Comparison of ENCODE assay signal across 8 cellular contexts in the genomic region with DNA sequence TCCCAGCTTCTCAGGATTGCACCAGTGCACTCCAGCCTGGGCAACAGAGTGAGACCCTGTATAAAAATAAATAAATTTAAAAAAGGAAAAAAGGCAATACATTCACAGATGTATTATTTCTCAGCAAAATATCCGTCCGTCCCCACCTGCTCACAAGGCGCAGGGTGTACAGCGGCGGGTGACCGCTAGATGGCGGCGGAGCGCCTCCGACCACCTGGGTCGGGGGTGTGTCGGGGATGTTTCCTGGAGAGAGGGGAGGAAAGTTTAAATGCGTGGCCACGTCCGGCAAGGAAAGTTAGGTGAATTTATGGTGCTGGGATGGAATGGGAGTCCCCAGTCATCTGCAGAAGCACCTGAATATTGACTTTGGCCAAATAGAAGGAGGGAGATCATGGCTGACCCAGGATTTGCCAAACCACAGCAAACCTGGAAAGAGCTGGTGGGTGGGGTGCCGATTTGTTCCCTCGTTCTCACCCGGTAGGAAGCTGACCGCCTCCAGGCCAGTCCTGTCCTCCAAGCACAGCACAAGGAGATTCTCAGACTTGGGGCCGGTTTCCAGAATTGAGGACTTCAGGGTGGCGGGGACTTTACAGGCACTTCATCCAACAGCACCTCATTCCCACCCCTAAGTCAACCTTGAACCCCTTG.
DNase-seq lines count a peak whose midpoint lies in the region; ATAC-seq, FAIRE-seq and TF ChIP-seq lines count a peak whose summit lies in the region.

No MANE protein-coding gene starts in this region.

- H3K79me2 ChIP-seq in endothelial cell of umbilical vein (ENCODE audit: control insufficient read depth, insufficient read depth, low read length) = no peaks in the 10 kb centered on the region

- no peaks in the 10 kb centered on the region for H3K9me3 ChIP-seq in endothelial cell of umbilical vein (replicated peaks; ENCODE audit: control insufficient read depth, insufficient read depth, low read length)

- H3K4me3 ChIP-seq in endothelial cell of umbilical vein (replicated peaks in 1 of 3; ENCODE audit: insufficient read depth in 1 of 3, low read depth in 1 of 3, low read length in 3 of 3) = no peak overlapping the region

- intact Hi-C loops in activated CD8-positive, alpha-beta T cell treated with anti-CD3 and anti-CD28 coated beads for 36 hours (cut with micrococcal nuclease) = no loop called here
- intact Hi-C loops in endothelial cell of umbilical vein (cut with micrococcal nuclease) = loop anchor here (1.0 to 10.0 kb wide), 2 partner anchors 223 to 718 kb away; no protein-coding TSS in a partner anchor

- peaks cover 11 to 13% of the 10 kb centered on the region in 2 experiments for H3K27me3 ChIP-seq in endothelial cell of umbilical vein (ENCODE audit: control insufficient read depth in 2 of 2, insufficient read depth in 2 of 2, low read length in 2 of 2)

- H3K27me3 Mint-ChIP-seq in activated CD8-positive, alpha-beta T cell treated with anti-CD3 and anti-CD28 coated beads for 36 hours = peaks cover 38% of the 10 kb centered on the region
- H3K27me3 Mint-ChIP-seq in naive thymus-derived CD8-positive, alpha-beta T cell = peaks cover 20 to 42% (median 32%) of the 10 kb centered on the region in 5 donors

- no peaks in the 10 kb centered on the region for H3K36me3 Mint-ChIP-seq in activated CD8-positive, alpha-beta T cell treated with anti-CD3 and anti-CD28 coated beads for 36 hours (ENCODE audit: low read depth)
- no peaks in the 10 kb centered on the region for H3K36me3 Mint-ChIP-seq in naive thymus-derived CD8-positive, alpha-beta T cell

- no peaks in the 10 kb centered on the region for H3K9me3 Mint-ChIP-seq in activated CD8-positive, alpha-beta T cell treated with anti-CD3 and anti-CD28 coated beads for 36 hours
- H3K9me3 Mint-ChIP-seq in naive thymus-derived CD8-positive, alpha-beta T cell = no peaks in the 10 kb centered on the region

- H3K4me1 Mint-ChIP-seq in activated CD8-positive, alpha-beta T cell treated with anti-CD3 and anti-CD28 coated beads for 36 hours (ENCODE audit: low read depth) = peaks cover 26% of the 10 kb centered on the region
- peaks cover 4 to 13% (median 11%) of the 10 kb centered on the region in 4 donors for H3K4me1 Mint-ChIP-seq in naive thymus-derived CD8-positive, alpha-beta T cell

- BruUV-seq in endothelial cell of umbilical vein (replicated peaks; lab: Mats Ljungman, UMichigan) = no TSS peak

- TF ChIP-seq POLR2A in endothelial cell of umbilical vein (IDR thresholded peaks at IDR 0.05; ENCODE audit: low read depth, low read length) = no peak

- CTCF ChIA-PET in activated CD8-positive, alpha-beta T cell treated with anti-CD3 and anti-CD28 coated beads for 36 hours (lab: Charles Lee) = interaction anchor here (0.6 to 10.7 kb wide), 23 partner anchors 9 to 718 kb away, joined by 3 to 130 read pairs (median 4); a partner anchor contains a TSS
- CTCF ChIA-PET in endothelial cell of umbilical vein (lab: Charles Lee) = interaction anchor here (0.6 to 5.5 kb wide), 15 partner anchors 8 to 719 kb away, joined by 3 to 84 read pairs (median 4); no protein-coding TSS in a partner anchor

- H4K20me1 ChIP-seq in endothelial cell of umbilical vein (replicated peaks; ENCODE audit: control insufficient read depth, extremely low read depth, insufficient read depth, low read length) = no peaks in the 10 kb centered on the region

- POLR2A ChIA-PET in activated CD8-positive, alpha-beta T cell treated with anti-CD3 and anti-CD28 coated beads for 36 hours (lab: Charles Lee) = interaction anchor here (1.9 kb wide), 1 partner anchor 91 kb away, joined by 4 read pairs; no protein-coding TSS in a partner anchor
- POLR2A ChIA-PET in endothelial cell of umbilical vein (lab: Charles Lee) = no interaction called here
- POLR2A ChIA-PET in naive thymus-derived CD8-positive, alpha-beta T cell (lab: Charles Lee) = no interaction called here

- no peak overlapping the region for H3K27ac ChIP-seq in endothelial cell of umbilical vein (ENCODE audit: insufficient read depth, low read depth, low read length)

- no peaks in the 10 kb centered on the region for H3K9me1 ChIP-seq in endothelial cell of umbilical vein (replicated peaks; ENCODE audit: control insufficient read depth, extremely low read depth, insufficient read depth, low read length)

- H3K36me3 ChIP-seq in endothelial cell of umbilical vein (ENCODE audit: control insufficient read depth in 2 of 2, extremely low read depth in 1 of 2, insufficient read depth in 2 of 2, low read length in 2 of 2) = no peaks in the 10 kb centered on the region

- dilution Hi-C loops in endothelial cell of umbilical vein (cut with MboI; ENCODE audit: extremely low pct_ligation_motif_present, low sequenced_read_pairs) = no loop called here

- peak; percentile 48 for DNase-seq in NK-92 treated with Interleukin-12 subunit alpha and Interleukin-12 subunit beta, amount 100 ng/mL, for 24 hours (lab: John Stamatoyannopoulos, UW)
- DNase-seq in NK-92 (lab: John Stamatoyannopoulos, UW; ENCODE audit: unreplicated experiment) (no peak), NCI-H1694 (lab: John Stamatoyannopoulos, UW) (peak; percentile 19), endothelial cell of umbilical vein (ENCODE audit: low read depth, low spot score) (peak; percentile 28), OCI-M2 (lab: John Stamatoyannopoulos, UW; ENCODE audit: unreplicated experiment) (no peak)
- DNase-seq in activated CD8-positive, alpha-beta T cell treated with anti-CD3 and anti-CD28 coated beads for 36 hours = peak; percentile 80
- DNase-seq in naive thymus-derived CD8-positive, alpha-beta T cell = peak; percentile 30 to 71 (median 56)
- DNase-seq in stimulated activated naive CD8-positive, alpha-beta T cell treated with anti-CD3 and anti-CD28 coated beads, Interleukin-15, Interleukin-2, amounts not matched to agents 100 U/mL and 50 U/mL, for 24 hours = peak; percentile 84

- FAIRE-seq in endothelial cell of umbilical vein (lab: Jason Lieb, UNC) = peak; percentile 63

- H3K4me1 ChIP-seq in endothelial cell of umbilical vein (ENCODE audit: control insufficient read depth, extremely low read depth, insufficient read depth, low read length) = peaks cover 4% of the 10 kb centered on the region

- no peak overlapping the region for H3K4me3 Mint-ChIP-seq in activated CD8-positive, alpha-beta T cell treated with anti-CD3 and anti-CD28 coated beads for 36 hours
- H3K4me3 Mint-ChIP-seq in naive thymus-derived CD8-positive, alpha-beta T cell = peak overlapping the region in 6 of 10 donors; percentile 12 to 56 (median 39)

- H2AFZ ChIP-seq in endothelial cell of umbilical vein (ENCODE audit: low read depth, low read length) = peak overlapping the region; percentile 44

- H3K9ac ChIP-seq in endothelial cell of umbilical vein (replicated peaks; ENCODE audit: extremely low read depth, insufficient read depth, low read length) = no peak overlapping the region

- no peak overlapping the region for H3K4me2 ChIP-seq in endothelial cell of umbilical vein (ENCODE audit: insufficient read depth, low read length)

- ATAC-seq in activated CD8-positive, alpha-beta T cell treated with anti-CD3 and anti-CD28 coated beads for 36 hours = peak; percentile 50
- ATAC-seq in naive thymus-derived CD8-positive, alpha-beta T cell = peak; percentile 78 to 85
- ATAC-seq in stimulated activated naive CD8-positive, alpha-beta T cell treated with anti-CD3 and anti-CD28 coated beads, Interleukin-15, Interleukin-2, amounts not matched to agents 100 U/mL and 50 U/mL, for 24 hours = no peak

- TF ChIP-seq CTCF in activated CD8-positive, alpha-beta T cell treated with anti-CD3 and anti-CD28 coated beads for 36 hours (IDR thresholded peaks at IDR 0.05) = peak; percentile 99
- peak; percentile 93 to 95 for TF ChIP-seq CTCF in endothelial cell of umbilical vein (IDR thresholded peaks at IDR 0.05; ENCODE audit: extremely low read depth in 1 of 2, insufficient read depth in 1 of 2, low read depth in 1 of 2, low read length in 2 of 2)

- no peak overlapping the region for H3K27ac Mint-ChIP-seq in activated CD8-positive, alpha-beta T cell treated with anti-CD3 and anti-CD28 coated beads for 36 hours
- no peak overlapping the region for H3K27ac Mint-ChIP-seq in naive thymus-derived CD8-positive, alpha-beta T cell

TF ChIP-seq in endothelial cell of umbilical vein, 7 proteins besides CTCF, POLR2A, EP300 and RAD21:
- TF ChIP-seq, protein P1, sequence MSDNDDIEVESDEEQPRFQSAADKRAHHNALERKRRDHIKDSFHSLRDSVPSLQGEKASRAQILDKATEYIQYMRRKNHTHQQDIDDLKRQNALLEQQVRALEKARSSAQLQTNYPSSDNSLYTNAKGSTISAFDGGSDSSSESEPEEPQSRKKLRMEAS (IDR thresholded peaks at IDR 0.05; ENCODE audit: insufficient read depth, insufficient read length) = no peak
- no peak for TF ChIP-seq JUN (IDR thresholded peaks at IDR 0.05; ENCODE audit: borderline replicate concordance, insufficient read depth, insufficient read length, low read depth)
- no peak for TF ChIP-seq POLR2AphosphoS5 (IDR thresholded peaks at IDR 0.05; ENCODE audit: insufficient read depth, low read depth, low read length)
- TF ChIP-seq MYC (IDR thresholded peaks at IDR 0.05; ENCODE audit: low read depth, low read length) = no peak
- no peak for TF ChIP-seq EZH2 (IDR thresholded peaks at IDR 0.05; ENCODE audit: borderline replicate concordance, low read depth, low read length, severe bottlenecking)
- TF ChIP-seq FOS (IDR thresholded peaks at IDR 0.05; ENCODE audit: borderline replicate concordance, insufficient read depth, low read length) = no peak
- TF ChIP-seq GATA2 (IDR thresholded peaks at IDR 0.05; ENCODE audit: insufficient read depth, insufficient read length, low read depth, low read length) = no peak

Comparison
In these comparisons a context has a peak if more than half of its experiments do, and no peak if none do; other contexts are left out.
1. DNase-seq: peak in NK-92 treated with Interleukin-12 subunit alpha and Interleukin-12 subunit beta, amount 100 ng/mL, for 24 hours (single experiment), NCI-H1694 (single experiment), activated CD8-positive, alpha-beta T cell treated with anti-CD3 and anti-CD28 coated beads for 36 hours (single experiment), endothelial cell of umbilical vein (single experiment), naive thymus-derived CD8-positive, alpha-beta T cell (10 of 10) and stimulated activated naive CD8-positive, alpha-beta T cell treated with anti-CD3 and anti-CD28 coated beads, Interleukin-15, Interleukin-2, amounts not matched to agents 100 U/mL and 50 U/mL, for 24 hours (single experiment); none in NK-92 (single experiment) and OCI-M2 (single experiment).